Comparison of ENCODE assay signal across 8 cellular contexts in genomic region chr12:13165578-13166120, GRCh38. TPM values are rescaled to one million over a fixed set of nuclear protein-coding genes. Genes with fewer than 3 reads are reported as not detected.
DNase-seq lines count a peak whose midpoint lies in the region; ATAC-seq and TF ChIP-seq lines count a peak whose summit lies in the region.

No MANE protein-coding gene starts in this region.

- H3K27me3 ChIP-seq in breast epithelium: no peaks in the 10 kb centered on the region

- intact Hi-C loops in activated B cell treated with CpG ODN at 0.5 μM for 24 hours (cut with micrococcal nuclease): loop anchor here (1.0 to 2.0 kb wide), 2 partner anchors 31 to 65 kb away; partner anchors contain the start of gene EMP1
- intact Hi-C loops in breast epithelium (cut with DNase I; ENCODE audit: low total_unique reads): no loop called here

- no peaks in the 10 kb centered on the region for H3K36me3 ChIP-seq in breast epithelium

- peak overlapping the region; percentile 22 for H3K27ac Mint-ChIP-seq in activated B cell treated with CpG ODN at 0.5 μM for 24 hours

- TF ChIP-seq POLR2A in breast epithelium (IDR thresholded peaks at IDR 0.05): no peak

- in situ Hi-C loops in KBM-7 (cut with MboI; ENCODE audit: low pct_unique_long_range_greater_than_20kb, low sequenced_read_pairs): no loop called here

- peak overlapping the region in 1 of 3 donors; percentile 17 for H3K4me3 ChIP-seq in breast epithelium

- H3K4me1 Mint-ChIP-seq in activated B cell treated with CpG ODN at 0.5 μM for 24 hours: peaks cover 17% of the 10 kb centered on the region

- H3K4me3 Mint-ChIP-seq in activated B cell treated with CpG ODN at 0.5 μM for 24 hours: no peak overlapping the region

- H3K27ac ChIP-seq in breast epithelium: peak overlapping the region; percentile 83 to 88

- peaks cover 4 to 6% of the 10 kb centered on the region in 2 donors for H3K4me1 ChIP-seq in breast epithelium

- ATAC-seq in GM19351 (IDR thresholded peaks at IDR 0.05; ENCODE audit: unreplicated experiment) (peak; percentile 60), activated B cell treated with CpG ODN at 0.5 μM for 24 hours (ENCODE audit: low read depth) (peak; percentile 94), GM19035 (IDR thresholded peaks at IDR 0.05; ENCODE audit: unreplicated experiment) (no peak)

- no peaks in the 10 kb centered on the region for H3K36me3 Mint-ChIP-seq in activated B cell treated with CpG ODN at 0.5 μM for 24 hours (ENCODE audit: low read depth)

- H3K9me3 ChIP-seq in breast epithelium: peaks cover 0 to 5% of the 10 kb centered on the region in 2 donors

- TF ChIP-seq CTCF in activated B cell treated with CpG ODN at 0.5 μM for 24 hours (IDR thresholded peaks at IDR 0.05) (no peak), breast epithelium (IDR thresholded peaks at IDR 0.05) (no peak)

- DNase-seq in KBM-7: peak; percentile 80
- DNase-seq in activated B cell treated with CpG ODN at 0.5 μM for 24 hours: peak; percentile 30
- DNase-seq in breast epithelium (ENCODE audit: low spot score in 2 of 2): peak; percentile 76 to 92
- peak; percentile 89 to 90 for DNase-seq in lung microvascular endothelial cell (ENCODE audit: low read depth in 2 of 2)
- peak; percentile 55 to 82 for DNase-seq in stimulated activated CD8-positive, alpha-beta memory T cell treated with anti-CD3 and anti-CD28 coated beads, Interleukin-7, amount 100 ng/mL, for 48 hours (ENCODE audit: extremely low read depth in 1 of 2, low read depth in 1 of 2)
- DNase-seq in NCI-H2081 (lab: John Stamatoyannopoulos, UW): no peak

- CTCF ChIA-PET in activated B cell treated with CpG ODN at 0.5 μM for 24 hours (lab: Charles Lee): no interaction called here

- H3K9me3 Mint-ChIP-seq in activated B cell treated with CpG ODN at 0.5 μM for 24 hours: peaks cover 2% of the 10 kb centered on the region

- POLR2A ChIA-PET in activated B cell treated with CpG ODN at 0.5 μM for 24 hours (lab: Charles Lee): no interaction called here

- peaks cover 6% of the 10 kb centered on the region for H3K27me3 Mint-ChIP-seq in activated B cell treated with CpG ODN at 0.5 μM for 24 hours

RNA-seq across cellular contexts. Expression of gene EMP1, which starts 30.9 kb away (rescaled TPM):
- total RNA-seq in activated B cell treated with CpG ODN at 0.5 μM for 24 hours: 0.39 TPM in 1 of 2 replicates, not detected in the other
- 100 to 1,000 TPM; 207 to 759 (median 444) TPM for total RNA-seq in breast epithelium
- total RNA-seq in lung microvascular endothelial cell: 58.4 and 83.3 TPM in 2 replicates

Comparison
In these comparisons a context has a peak if more than half of its experiments do, and no peak if none do; other contexts are left out.
1. DNase-seq: peak in KBM-7 (single experiment), activated B cell treated with CpG ODN at 0.5 μM for 24 hours (single experiment), breast epithelium (2 of 2), lung microvascular endothelial cell (2 of 2) and stimulated activated CD8-positive, alpha-beta memory T cell treated with anti-CD3 and anti-CD28 coated beads, Interleukin-7, amount 100 ng/mL, for 48 hours (2 of 2); none in NCI-H2081 (0 of 2).
2. RNA of gene EMP1, which starts 30.9 kb away (total RNA-seq): 207 to 759 TPM in breast epithelium and 58.4 to 83.3 TPM in lung microvascular endothelial cell; 0.39 TPM in activated B cell treated with CpG ODN at 0.5 μM for 24 hours; every median in the first group is over 10 times any median in the second.